Comparison of ENCODE assay signal across 22 cellular contexts in genomic region chrX:74911494-74911893, GRCh38. TPM values are rescaled to one million over a fixed set of nuclear protein-coding genes. Genes with fewer than 3 reads are reported as not detected.
DNase-seq lines count a peak whose midpoint lies in the region; ATAC-seq and TF ChIP-seq lines count a peak whose summit lies in the region.
"Had no signal": no experiment of that assay in that cellular context is flagged by ENCODE, and none has a peak within 500 bp of the region (broad histone marks: within the 10 kb centered on the region; RNA-seq: fewer than 3 reads in every experiment).

No MANE protein-coding gene starts in this region.

- no peak overlapping the region for H3K4me3 ChIP-seq in right atrium auricular region
- H3K4me3 ChIP-seq: ovary, SJSA1, upper lobe of left lung had no signal

- no peak overlapping the region for H3K27ac Mint-ChIP-seq in CD4-positive, alpha-beta T cell
- H3K27ac Mint-ChIP-seq: activated CD8-positive, alpha-beta T cell treated with anti-CD3 and anti-CD28 coated beads for 36 hours; activated naive CD4-positive, alpha-beta T cell treated with anti-CD3 and anti-CD28 coated beads, Interleukin-2, amount 10 ng/mL, durations not matched to agents 7 days and 5 days; activated T-cell treated with anti-CD3 and anti-CD28 coated beads, Interleukin-2, amount 50 U/mL, for 24 hours; CD8-positive, alpha-beta memory T cell; endodermal cell; naive thymus-derived CD4-positive, alpha-beta T cell; T-helper 2 cell treated with Interferon-gamma antibody and Interleukin-4, amounts not matched to agents 5 μg/mL and 100 μg/mL, for 36 hours; WTC11 had no signal

- H3K4me3 Mint-ChIP-seq in CD4-positive, alpha-beta T cell = no peak overlapping the region
- H3K4me3 Mint-ChIP-seq: activated CD8-positive, alpha-beta T cell treated with anti-CD3 and anti-CD28 coated beads for 36 hours; activated naive CD4-positive, alpha-beta T cell treated with anti-CD3 and anti-CD28 coated beads, Interleukin-2, amount 10 ng/mL, durations not matched to agents 7 days and 5 days; activated T-cell treated with anti-CD3 and anti-CD28 coated beads, Interleukin-2, amount 50 U/mL, for 24 hours; CD8-positive, alpha-beta memory T cell; endodermal cell; naive thymus-derived CD4-positive, alpha-beta T cell; T-helper 2 cell treated with Interferon-gamma antibody and Interleukin-4, amounts not matched to agents 5 μg/mL and 100 μg/mL, for 36 hours; WTC11 had no signal

- no peaks in the 10 kb centered on the region for H3K27me3 ChIP-seq in CD4-positive, alpha-beta T cell (ENCODE audit: control insufficient read depth, insufficient read depth, low read length)
- H3K27me3 ChIP-seq in right atrium auricular region = no peaks in the 10 kb centered on the region
- H3K27me3 ChIP-seq: ovary, SJSA1, upper lobe of left lung had no signal

- CTCF ChIA-PET in CD4-positive, alpha-beta T cell (lab: Charles Lee) = no interaction called here

- no peaks in the 10 kb centered on the region for H3K4me1 ChIP-seq in right atrium auricular region
- H3K4me1 ChIP-seq: SJSA1, upper lobe of left lung had no signal

- no peaks in the 10 kb centered on the region for H3K36me3 ChIP-seq in right atrium auricular region
- H3K36me3 ChIP-seq: ovary, SJSA1, upper lobe of left lung had no signal

- ATAC-seq in GM18508 (IDR thresholded peaks at IDR 0.05; ENCODE audit: insufficient read depth, unreplicated experiment) (peak; percentile 64), GM19463 (IDR thresholded peaks at IDR 0.05; ENCODE audit: unreplicated experiment) (peak; percentile 83), HG02759 (IDR thresholded peaks at IDR 0.05; ENCODE audit: unreplicated experiment) (peak; percentile 71), HG03520 (IDR thresholded peaks at IDR 0.05; ENCODE audit: unreplicated experiment) (peak; percentile 61)
- no peak for ATAC-seq in CD4-positive, alpha-beta T cell (ENCODE audit: poor library complexity)
- ATAC-seq: activated CD8-positive, alpha-beta T cell treated with anti-CD3 and anti-CD28 coated beads for 36 hours; naive thymus-derived CD4-positive, alpha-beta T cell; WTC11 had no signal

- H3K27ac ChIP-seq in CD4-positive, alpha-beta T cell (ENCODE audit: low read depth, low read length) = no peak overlapping the region
- no peak overlapping the region for H3K27ac ChIP-seq in right atrium auricular region
- H3K27ac ChIP-seq: ovary, SJSA1, upper lobe of left lung had no signal

- DNase-seq in cerebellum (ENCODE audit: low spot score) (no peak), germinal center (ENCODE audit: low spot score) (no peak), right atrium auricular region (ENCODE audit: low spot score) (no peak)
- DNase-seq in CD4-positive, alpha-beta T cell = no peak
- DNase-seq: activated CD8-positive, alpha-beta T cell treated with anti-CD3 and anti-CD28 coated beads for 36 hours; activated naive CD4-positive, alpha-beta T cell treated with anti-CD3 and anti-CD28 coated beads, Interleukin-2, amount 10 ng/mL, durations not matched to agents 7 days and 5 days; activated T-cell treated with anti-CD3 and anti-CD28 coated beads, Interleukin-2, amount 50 U/mL, for 24 hours; CD8-positive, alpha-beta memory T cell; endodermal cell; naive thymus-derived CD4-positive, alpha-beta T cell; NCI-H187; NCI-H2227 treated with DMSO at 0.1 percent for 48 hours; ovary; stimulated activated CD4-positive, alpha-beta T cell treated with anti-CD3 and anti-CD28 coated beads, Interleukin-2, amount 100 ng/mL, for 24 hours; upper lobe of left lung had no signal

- H3K4me1 Mint-ChIP-seq in CD4-positive, alpha-beta T cell (ENCODE audit: low read depth) = no peaks in the 10 kb centered on the region
- H3K4me1 Mint-ChIP-seq: activated naive CD4-positive, alpha-beta T cell treated with anti-CD3 and anti-CD28 coated beads, Interleukin-2, amount 10 ng/mL, durations not matched to agents 7 days and 5 days; CD8-positive, alpha-beta memory T cell; endodermal cell; WTC11 had no signal

- POLR2A ChIA-PET in CD4-positive, alpha-beta T cell (lab: Charles Lee) = no interaction called here

- no peaks in the 10 kb centered on the region for H3K36me3 Mint-ChIP-seq in CD4-positive, alpha-beta T cell (ENCODE audit: low read depth)
- H3K36me3 Mint-ChIP-seq: activated naive CD4-positive, alpha-beta T cell treated with anti-CD3 and anti-CD28 coated beads, Interleukin-2, amount 10 ng/mL, durations not matched to agents 7 days and 5 days; CD8-positive, alpha-beta memory T cell; WTC11 had no signal

- peaks cover 4% of the 10 kb centered on the region for H3K27me3 Mint-ChIP-seq in CD4-positive, alpha-beta T cell
- H3K27me3 Mint-ChIP-seq: activated CD8-positive, alpha-beta T cell treated with anti-CD3 and anti-CD28 coated beads for 36 hours; activated naive CD4-positive, alpha-beta T cell treated with anti-CD3 and anti-CD28 coated beads, Interleukin-2, amount 10 ng/mL, durations not matched to agents 7 days and 5 days; naive thymus-derived CD4-positive, alpha-beta T cell had no signal

- intact Hi-C loops in CD4-positive, alpha-beta T cell (cut with DNase I, micrococcal nuclease) = no loop called here

- no peaks in the 10 kb centered on the region for H3K9me3 Mint-ChIP-seq in CD4-positive, alpha-beta T cell
- H3K9me3 Mint-ChIP-seq: activated CD8-positive, alpha-beta T cell treated with anti-CD3 and anti-CD28 coated beads for 36 hours; activated T-cell treated with anti-CD3 and anti-CD28 coated beads, Interleukin-2, amount 50 U/mL, for 24 hours; CD8-positive, alpha-beta memory T cell; T-helper 2 cell treated with Interferon-gamma antibody and Interleukin-4, amounts not matched to agents 5 μg/mL and 100 μg/mL, for 36 hours had no signal

- no peak for TF ChIP-seq CTCF in CD4-positive, alpha-beta T cell (IDR thresholded peaks at IDR 0.05)
- TF ChIP-seq CTCF in right atrium auricular region (IDR thresholded peaks at IDR 0.05) = no peak

- H3K9me3 ChIP-seq in CD4-positive, alpha-beta T cell (ENCODE audit: control insufficient read depth, low read length) = no peaks in the 10 kb centered on the region
- H3K9me3 ChIP-seq in right atrium auricular region = no peaks in the 10 kb centered on the region
- H3K9me3 ChIP-seq: ovary, SJSA1, upper lobe of left lung had no signal

RNA-seq across cellular contexts. Expression of gene NEXMIF, which starts 13.8 kb away (rescaled TPM):
- total RNA-seq in cerebellum (32.1 TPM), right atrium auricular region (under 1 TPM; 0.26 to 0.35 TPM)
- 1 to 10 TPM in 1 of 2 experiments, under 1 TPM in 1; 0.74 to 1.3 TPM for total RNA-seq in CD4-positive, alpha-beta T cell
- total RNA-seq: SJSA1 had no signal

Comparison
In these comparisons a context has a peak if more than half of its experiments do, and no peak if none do; other contexts are left out.
1. RNA of gene NEXMIF, which starts 13.8 kb away (total RNA-seq): 32.1 TPM in cerebellum (single experiment); 0.74 to 1.3 TPM in CD4-positive, alpha-beta T cell and 0.26 to 0.35 TPM in right atrium auricular region; every median in the first group is over 10 times any median in the second.